ENCODE assay signal across 18 cellular contexts in genomic region chr13:72463561-72463960, GRCh38.
DNase-seq lines count a peak whose midpoint lies in the region; ATAC-seq, FAIRE-seq and TF ChIP-seq lines count a peak whose summit lies in the region.
"Had no signal": no experiment of that assay in that cellular context is flagged by ENCODE, and none has a peak within 500 bp of the region (broad histone marks: within the 10 kb centered on the region; RNA-seq: fewer than 3 reads in every experiment).

No MANE protein-coding gene starts in this region.

- no peaks in the 10 kb centered on the region for H3K9me3 Mint-ChIP-seq in neural crest cell
- H3K9me3 Mint-ChIP-seq: activated naive CD4-positive, alpha-beta T cell treated with anti-CD3 and anti-CD28 coated beads for 36 hours had no signal

- TF ChIP-seq POLR2A in HepG2 (IDR thresholded peaks at IDR 0.05; ENCODE audit: insufficient read depth in 1 of 2, low read depth in 2 of 2, low read length in 2 of 2) = no peak

- no TSS peak for BruUV-seq in HepG2 (replicated peaks; lab: Mats Ljungman, UMichigan)

- no peak overlapping the region for H3K4me3 Mint-ChIP-seq in neural crest cell
- H3K4me3 Mint-ChIP-seq: activated naive CD4-positive, alpha-beta T cell treated with anti-CD3 and anti-CD28 coated beads for 36 hours; naive thymus-derived CD4-positive, alpha-beta T cell had no signal

- no peak for DNase-seq in HepG2 (ENCODE audit: low spot score)
- no peak for DNase-seq in left cardiac atrium
- DNase-seq in neural crest cell (ENCODE audit: low read depth, low spot score) = no peak
- DNase-seq in DMS53 (lab: John Stamatoyannopoulos, UW) = no peak
- no peak for DNase-seq in NCI-H446 treated with DMSO at 0.1 percent for 48 hours (lab: John Stamatoyannopoulos, UW)
- DNase-seq: activated naive CD4-positive, alpha-beta T cell treated with anti-CD3 and anti-CD28 coated beads for 36 hours; Kasumi-1; naive thymus-derived CD4-positive, alpha-beta T cell; NCI-H1694; NCI-H774; SHP77 treated with DMSO at 0.1 percent for 48 hours; stimulated activated CD4-positive, alpha-beta T cell treated with anti-CD3 and anti-CD28 coated beads, Interleukin-12 subunit alpha, Interleukin-12 subunit beta, amount 100 ng/mL, for 4 hours had no signal

- ATAC-seq in HepG2 (no peak; the same call in 2 of the 3 replicates), left cardiac atrium (peak; percentile 41 to 82), HG03432 (IDR thresholded peaks at IDR 0.05; ENCODE audit: unreplicated experiment) (no peak), HG03460 (IDR thresholded peaks at IDR 0.05; ENCODE audit: unreplicated experiment) (no peak)
- ATAC-seq: esophagus mucosa; naive thymus-derived CD4-positive, alpha-beta T cell had no signal

- no peak for TF ChIP-seq EP300 in HepG2 (IDR thresholded peaks at IDR 0.05; ENCODE audit: low read depth in 2 of 2, low read length in 2 of 2)
- no peak for TF ChIP-seq EP300 in HepG2 (CRISPR knock-in tag; IDR thresholded peaks at IDR 0.05; ENCODE audit: borderline replicate concordance)

- TF ChIP-seq CTCF in liver (IDR thresholded peaks at IDR 0.05; ENCODE audit: low read depth, low read length, missing input control) = no peak
- TF ChIP-seq CTCF in HepG2 (CRISPR knock-in tag; IDR thresholded peaks at IDR 0.05) = no peak
- no peak for TF ChIP-seq CTCF in neural crest cell (conservative IDR thresholded peaks at IDR 0.05)

- in situ Hi-C loops in HepG2 (cut with HindIII; ENCODE audit: extremely low pct_ligation_motif_present, low pct_unique_long_range_greater_than_20kb) = no loop called here

- H2AFZ ChIP-seq in HepG2 (ENCODE audit: low read length) = no peak overlapping the region

- H3K9ac ChIP-seq in liver (ENCODE audit: low read depth in 1 of 2, low read length in 2 of 2) (no peak overlapping the region), HepG2 (ENCODE audit: insufficient read depth, low read depth, low read length) (no peak overlapping the region)

- no peaks in the 10 kb centered on the region for H3K9me3 ChIP-seq in liver (ENCODE audit: control insufficient read depth in 4 of 4, low read length in 3 of 4)
- no peaks in the 10 kb centered on the region for H3K9me3 ChIP-seq in HepG2 (ENCODE audit: low read length)
- H3K9me3 ChIP-seq: suprapubic skin had no signal

- H3K4me2 ChIP-seq in HepG2 (ENCODE audit: low read depth, low read length) = no peak overlapping the region

- H3K36me3 ChIP-seq in liver (ENCODE audit: control insufficient read depth in 4 of 4, insufficient read depth in 3 of 4, low read depth in 1 of 4, low read length in 3 of 4) (no peaks in the 10 kb centered on the region), HepG2 (replicated peaks in 1 of 2; ENCODE audit: control insufficient read depth in 1 of 2, insufficient read depth in 2 of 2, low read length in 2 of 2) (no peaks in the 10 kb centered on the region)
- H3K36me3 ChIP-seq: suprapubic skin had no signal

- H3K27ac Mint-ChIP-seq in neural crest cell (ENCODE audit: unreplicated experiment) = peak overlapping the region; percentile 27
- H3K27ac Mint-ChIP-seq: activated naive CD4-positive, alpha-beta T cell treated with anti-CD3 and anti-CD28 coated beads for 36 hours; naive thymus-derived CD4-positive, alpha-beta T cell had no signal

- H3K4me1 ChIP-seq in liver (ENCODE audit: control insufficient read depth in 4 of 4, insufficient read depth in 4 of 4, low read length in 3 of 4) = peaks cover 0 to 12% (median 2%) of the 10 kb centered on the region in 4 donors
- no peaks in the 10 kb centered on the region for H3K4me1 ChIP-seq in HepG2 (ENCODE audit: insufficient read depth, low read length)
- H3K4me1 ChIP-seq: suprapubic skin had no signal

- no peak for FAIRE-seq in HepG2 (lab: Jason Lieb, UNC)
- FAIRE-seq: colon had no signal

- H3K4me3 ChIP-seq in liver (ENCODE audit: low read depth in 1 of 3, low read length in 3 of 3) (no peak overlapping the region), HepG2 (replicated peaks in 1 of 3; ENCODE audit: insufficient read depth in 1 of 3, low read depth in 2 of 3, low read length in 3 of 3) (no peak overlapping the region)
- H3K4me3 ChIP-seq: suprapubic skin had no signal

- no peaks in the 10 kb centered on the region for H3K79me2 ChIP-seq in HepG2 (ENCODE audit: insufficient read depth, low read length)

- H3K27me3 ChIP-seq in liver (ENCODE audit: control insufficient read depth in 4 of 4, insufficient read depth in 4 of 4, low read length in 3 of 4) (no peaks in the 10 kb centered on the region), HepG2 (ENCODE audit: control insufficient read depth in 1 of 2, insufficient read depth in 2 of 2, low read length in 2 of 2) (no peaks in the 10 kb centered on the region)
- H3K27me3 ChIP-seq: suprapubic skin had no signal

- intact Hi-C loops in HepG2 (cut with micrococcal nuclease; ENCODE audit: unreplicated experiment) = no loop called here
- intact Hi-C loops in left cardiac atrium (cut with DNase I) = no loop called here

- no peaks in the 10 kb centered on the region for H3K27me3 Mint-ChIP-seq in neural crest cell (ENCODE audit: low read depth)

- WGBS in liver = 54% methylated on average over 7 of the region's 7 CpGs
- 32% methylated on average over 7 of the region's 7 CpGs for WGBS in HepG2 (ENCODE audit: low lambda C conversion rate)

- POLR2A ChIA-PET in HepG2 (lab: Yijun Ruan, JAX) = no interaction called here

- H3K36me3 Mint-ChIP-seq in neural crest cell (ENCODE audit: low read depth) = no peaks in the 10 kb centered on the region
- H3K36me3 Mint-ChIP-seq: naive thymus-derived CD4-positive, alpha-beta T cell had no signal

- H3K4me1 Mint-ChIP-seq in neural crest cell = peaks cover 37% of the 10 kb centered on the region
- H3K4me1 Mint-ChIP-seq: naive thymus-derived CD4-positive, alpha-beta T cell had no signal

- no peaks in the 10 kb centered on the region for H4K20me1 ChIP-seq in HepG2 (ENCODE audit: insufficient read depth, low read length)

- CTCF ChIA-PET in HepG2 (lab: Yijun Ruan, JAX; ENCODE audit: low intra/inter-chr PET ratio, low total read pairs) = no interaction called here

- H3K27ac ChIP-seq in liver (ENCODE audit: low read depth in 1 of 2, low read length in 2 of 2) (no peak overlapping the region), HepG2 (ENCODE audit: extremely low read length, insufficient read depth, low read length) (no peak overlapping the region)
- H3K27ac ChIP-seq: suprapubic skin had no signal

- TF ChIP-seq RAD21 in liver (IDR thresholded peaks at IDR 0.05) = no peak
- TF ChIP-seq RAD21 in HepG2 (CRISPR knock-in tag; IDR thresholded peaks at IDR 0.05) = no peak

TF ChIP-seq in liver, 16 proteins besides CTCF, POLR2A, EP300 and RAD21:
- TF ChIP-seq JUND (IDR thresholded peaks at IDR 0.05) = no peak
- TF ChIP-seq NR2F2 (IDR thresholded peaks at IDR 0.05) = peak; percentile 67
- TF ChIP-seq, protein P1, sequence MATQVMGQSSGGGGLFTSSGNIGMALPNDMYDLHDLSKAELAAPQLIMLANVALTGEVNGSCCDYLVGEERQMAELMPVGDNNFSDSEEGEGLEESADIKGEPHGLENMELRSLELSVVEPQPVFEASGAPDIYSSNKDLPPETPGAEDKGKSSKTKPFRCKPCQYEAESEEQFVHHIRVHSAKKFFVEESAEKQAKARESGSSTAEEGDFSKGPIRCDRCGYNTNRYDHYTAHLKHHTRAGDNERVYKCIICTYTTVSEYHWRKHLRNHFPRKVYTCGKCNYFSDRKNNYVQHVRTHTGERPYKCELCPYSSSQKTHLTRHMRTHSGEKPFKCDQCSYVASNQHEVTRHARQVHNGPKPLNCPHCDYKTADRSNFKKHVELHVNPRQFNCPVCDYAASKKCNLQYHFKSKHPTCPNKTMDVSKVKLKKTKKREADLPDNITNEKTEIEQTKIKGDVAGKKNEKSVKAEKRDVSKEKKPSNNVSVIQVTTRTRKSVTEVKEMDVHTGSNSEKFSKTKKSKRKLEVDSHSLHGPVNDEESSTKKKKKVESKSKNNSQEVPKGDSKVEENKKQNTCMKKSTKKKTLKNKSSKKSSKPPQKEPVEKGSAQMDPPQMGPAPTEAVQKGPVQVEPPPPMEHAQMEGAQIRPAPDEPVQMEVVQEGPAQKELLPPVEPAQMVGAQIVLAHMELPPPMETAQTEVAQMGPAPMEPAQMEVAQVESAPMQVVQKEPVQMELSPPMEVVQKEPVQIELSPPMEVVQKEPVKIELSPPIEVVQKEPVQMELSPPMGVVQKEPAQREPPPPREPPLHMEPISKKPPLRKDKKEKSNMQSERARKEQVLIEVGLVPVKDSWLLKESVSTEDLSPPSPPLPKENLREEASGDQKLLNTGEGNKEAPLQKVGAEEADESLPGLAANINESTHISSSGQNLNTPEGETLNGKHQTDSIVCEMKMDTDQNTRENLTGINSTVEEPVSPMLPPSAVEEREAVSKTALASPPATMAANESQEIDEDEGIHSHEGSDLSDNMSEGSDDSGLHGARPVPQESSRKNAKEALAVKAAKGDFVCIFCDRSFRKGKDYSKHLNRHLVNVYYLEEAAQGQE (IDR thresholded peaks at IDR 0.05) = no peak
- TF ChIP-seq EGR1 (IDR thresholded peaks at IDR 0.05; ENCODE audit: low read depth in 2 of 2) = no peak

TF ChIP-seq in HepG2, 621 proteins besides CTCF, POLR2A, EP300 and RAD21 (continues in another document):
- TF ChIP-seq SIX4 (CRISPR knock-in tag; IDR thresholded peaks at IDR 0.05) = no peak

Comparison
In these comparisons a context has a peak if more than half of its experiments do, and no peak if none do; other contexts are left out.
1. ATAC-seq: peak in left cardiac atrium (2 of 2); none in HepG2 (single experiment), HG03432 (single experiment) and HG03460 (single experiment).